In genomic region chr7:118559207-118559606, GRCh38 we compare ENCODE assay signal across 20 cellular contexts.
"Had no signal": no experiment of that assay in that cellular context is flagged by ENCODE, and none has a peak within 500 bp of the region (broad histone marks: within the 10 kb centered on the region; RNA-seq: fewer than 3 reads in every experiment).

No MANE protein-coding gene starts in this region.

- H3K4me3 ChIP-seq: PC-9, Peyer's patch, SJCRH30 had no signal

- H3K9ac ChIP-seq: KMS-11 had no signal

- ATAC-seq: Right ventricle myocardium inferior, SK-N-SH treated with all-trans-retinoic acid at 6 μM for 48 hours had no signal

- H3K36me3 ChIP-seq: Peyer's patch, SJCRH30 had no signal

- H3K27ac ChIP-seq: KMS-11, PC-9, Peyer's patch, SJCRH30 had no signal

- DNase-seq: IMR-90; MM.1S; NCI-H1092; NCI-H1436; NCI-H187; NCI-H2029; NCI-H2081 treated with DMSO at 0.1 percent for 48 hours; NCI-H2227 treated with DMSO at 0.1 percent for 48 hours; NCI-H524; NCI-H526 treated with DMSO at 0.1 percent for 48 hours; NCI-H748 treated with DMSO at 0.1 percent for 48 hours; NK-92 treated with Interleukin-12 subunit alpha and Interleukin-12 subunit beta, amount 100 ng/mL, for 24 hours; PC-9; Peyer's patch; SHP77 treated with DMSO at 0.1 percent for 48 hours; SJCRH30; T-helper 1 cell had no signal

- H3K4me1 ChIP-seq: Peyer's patch, SJCRH30 had no signal
